Comparison of ENCODE assay signal across 1 cellular context in the genomic region with DNA sequence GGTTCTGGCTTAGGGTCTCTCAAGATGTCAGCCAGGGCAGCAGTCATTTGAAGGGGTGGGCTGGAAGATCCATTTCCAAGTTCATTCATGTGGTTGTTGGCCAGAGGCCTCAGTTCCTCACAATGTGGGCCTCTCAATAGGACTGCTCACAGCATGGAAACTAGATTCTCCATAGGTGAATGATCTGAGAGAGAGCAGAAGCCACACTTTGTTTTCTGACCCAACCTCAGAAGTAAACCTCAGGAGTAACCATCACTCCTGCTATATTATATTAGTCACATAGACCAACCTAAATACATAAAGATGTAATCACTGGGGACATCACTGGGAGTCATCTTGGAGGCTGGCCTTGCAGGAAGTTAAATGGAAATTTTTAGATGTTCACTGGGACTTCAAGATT.
TF ChIP-seq lines count a peak whose summit lies in the region.

No MANE protein-coding gene starts in this region.

TF ChIP-seq in GM12878, 131 proteins besides CTCF, POLR2A, EP300 and RAD21:
- TF ChIP-seq SMC3 (IDR thresholded peaks at IDR 0.05; ENCODE audit: borderline replicate concordance, low read length) (no peak), TCF7 (IDR thresholded peaks at IDR 0.05; ENCODE audit: borderline replicate concordance) (0 out of 2 replicates have a peak, but pooled peaks have one; percentile 26), RUNX3 (IDR thresholded peaks at IDR 0.05; ENCODE audit: low read length) (peak; percentile 57; the same call in 1 of the 2 replicates), SPI1 (IDR thresholded peaks at IDR 0.05; ENCODE audit: borderline replicate concordance, insufficient read depth, low read depth, low read length) (peak; percentile 52; the same call in 1 of the 2 replicates)
- TF ChIP-seq, protein P1, sequence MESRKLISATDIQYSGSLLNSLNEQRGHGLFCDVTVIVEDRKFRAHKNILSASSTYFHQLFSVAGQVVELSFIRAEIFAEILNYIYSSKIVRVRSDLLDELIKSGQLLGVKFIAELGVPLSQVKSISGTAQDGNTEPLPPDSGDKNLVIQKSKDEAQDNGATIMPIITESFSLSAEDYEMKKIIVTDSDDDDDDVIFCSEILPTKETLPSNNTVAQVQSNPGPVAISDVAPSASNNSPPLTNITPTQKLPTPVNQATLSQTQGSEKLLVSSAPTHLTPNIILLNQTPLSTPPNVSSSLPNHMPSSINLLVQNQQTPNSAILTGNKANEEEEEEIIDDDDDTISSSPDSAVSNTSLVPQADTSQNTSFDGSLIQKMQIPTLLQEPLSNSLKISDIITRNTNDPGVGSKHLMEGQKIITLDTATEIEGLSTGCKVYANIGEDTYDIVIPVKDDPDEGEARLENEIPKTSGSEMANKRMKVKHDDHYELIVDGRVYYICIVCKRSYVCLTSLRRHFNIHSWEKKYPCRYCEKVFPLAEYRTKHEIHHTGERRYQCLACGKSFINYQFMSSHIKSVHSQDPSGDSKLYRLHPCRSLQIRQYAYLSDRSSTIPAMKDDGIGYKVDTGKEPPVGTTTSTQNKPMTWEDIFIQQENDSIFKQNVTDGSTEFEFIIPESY (IDR thresholded peaks at IDR 0.05), result no peak
